10 cellular contexts compared by ENCODE assay signal in genomic region chr7:143002106-143002505, GRCh38.
A peak's percentile ranks its signal among the peaks of the same experiment; 100 is the strongest.
DNase-seq lines count a peak whose midpoint lies in the region; ATAC-seq, FAIRE-seq and TF ChIP-seq lines count a peak whose summit lies in the region.
"Had no signal": no experiment of that assay in that cellular context is flagged by ENCODE, and none has a peak within 500 bp of the region (broad histone marks: within the 10 kb centered on the region; RNA-seq: fewer than 3 reads in every experiment).

No MANE protein-coding gene starts in this region.

- peak; percentile 70 for TF ChIP-seq CTCF in VCaP (conservative IDR thresholded peaks at IDR 0.05)

- H3K27ac ChIP-seq in VCaP: peak overlapping the region; percentile 68

- peak; percentile 33; the same call in 1 of the 2 replicates for TF ChIP-seq RAD21 in Ishikawa (IDR thresholded peaks at IDR 0.05; ENCODE audit: low read depth)

- no peak for FAIRE-seq in H54 (lab: Jason Lieb, UNC)
- FAIRE-seq: GM18507 had no signal

- no peak for TF ChIP-seq POLR2A in H54 (IDR thresholded peaks at IDR 0.05; ENCODE audit: low read depth, low read length)

- ATAC-seq in GM19324 (IDR thresholded peaks at IDR 0.05; ENCODE audit: low FRiP score, unreplicated experiment): no peak

- DNase-seq in DMS114 treated with DMSO at 0.1 percent for 48 hours (lab: John Stamatoyannopoulos, UW; ENCODE audit: unreplicated experiment) (peak; percentile 27), kidney tubule cell (ENCODE audit: low spot score) (peak; percentile 22), HuH-7.5 (ENCODE audit: low spot score) (no peak), H54 (ENCODE audit: insufficient read length, low spot score) (no peak), D341Med (ENCODE audit: low spot score) (no peak)
- DNase-seq: stimulated activated CD4-positive, alpha-beta T cell treated with anti-CD3 and anti-CD28 coated beads, Interleukin-4, amount 100 ng/mL, for 1 hour had no signal

- no peak for TF ChIP-seq EP300 in Ishikawa (IDR thresholded peaks at IDR 0.05; ENCODE audit: borderline replicate concordance)

TF ChIP-seq in Ishikawa, 13 proteins besides CTCF, POLR2A, EP300 and RAD21:
- TF ChIP-seq FOXM1 (IDR thresholded peaks at IDR 0.05; ENCODE audit: borderline replicate concordance, low read depth) (no peak), MAX (IDR thresholded peaks at IDR 0.05) (no peak)
TF ChIP-seq in Ishikawa: peak in this region for 0.

Comparison
In these comparisons a context has a peak if more than half of its experiments do, and no peak if none do; other contexts are left out.
1. DNase-seq: peak in DMS114 treated with DMSO at 0.1 percent for 48 hours (single experiment) and kidney tubule cell (single experiment); none in HuH-7.5 (single experiment), H54 (single experiment) and D341Med (single experiment).